1 cellular context compared by ENCODE assay signal in genomic region chr17:77375526-77375916, GRCh38.
TF ChIP-seq lines count a peak whose summit lies in the region.

No MANE protein-coding gene starts in this region.

TF ChIP-seq in K562, 482 proteins besides CTCF, POLR2A, EP300 and RAD21 (continued from another document):
- TF ChIP-seq PRDM10 (IDR thresholded peaks at IDR 0.05; ENCODE audit: partially characterized antibody) (peak; percentile 44), DPF2 (IDR thresholded peaks at IDR 0.05) (0 out of 2 replicates have a peak, but pooled peaks have one; percentile 23), FOXP1 (CRISPR knock-in tag; IDR thresholded peaks at IDR 0.05) (no peak), ARID1B (IDR thresholded peaks at IDR 0.05) (peak; percentile 67), NRF1 (conservative IDR thresholded peaks at IDR 0.05 in 1 of 2, IDR thresholded peaks at IDR 0.05 in 1 of 2) (peak; percentile 73 to 78), ELK3 (CRISPR knock-in tag; IDR thresholded peaks at IDR 0.05) (no peak), NFIC (IDR thresholded peaks at IDR 0.05) (0 out of 2 replicates have a peak, but pooled peaks have one; percentile 14), HEY1 (CRISPR knock-in tag; IDR thresholded peaks at IDR 0.05; ENCODE audit: borderline replicate concordance) (no peak), CBFA2T2 (conservative IDR thresholded peaks at IDR 0.05) (peak; percentile 46), BCL6 (CRISPR knock-in tag; IDR thresholded peaks at IDR 0.05) (no peak), TCF3 (CRISPR knock-in tag; IDR thresholded peaks at IDR 0.05) (peak; percentile 82), ADNP (tag; IDR thresholded peaks at IDR 0.05) (no peak), PHTF2 (CRISPR knock-in tag; IDR thresholded peaks at IDR 0.05) (no peak), OTX1 (CRISPR knock-in tag; IDR thresholded peaks at IDR 0.05) (no peak), MTA2 (IDR thresholded peaks at IDR 0.05; ENCODE audit: low read depth) (peak; percentile 38; the same call in 1 of the 2 replicates), CBFA2T3 (IDR thresholded peaks at IDR 0.05) (peak; percentile 79), HDAC1 (IDR thresholded peaks at IDR 0.05) (0 out of 4 replicates have a peak, but pooled peaks of 1 of the 2 experiments have one; percentile 32), ZNF561 (CRISPR knock-in tag; conservative IDR thresholded peaks at IDR 0.05) (no peak)
- TF ChIP-seq, protein P1, sequence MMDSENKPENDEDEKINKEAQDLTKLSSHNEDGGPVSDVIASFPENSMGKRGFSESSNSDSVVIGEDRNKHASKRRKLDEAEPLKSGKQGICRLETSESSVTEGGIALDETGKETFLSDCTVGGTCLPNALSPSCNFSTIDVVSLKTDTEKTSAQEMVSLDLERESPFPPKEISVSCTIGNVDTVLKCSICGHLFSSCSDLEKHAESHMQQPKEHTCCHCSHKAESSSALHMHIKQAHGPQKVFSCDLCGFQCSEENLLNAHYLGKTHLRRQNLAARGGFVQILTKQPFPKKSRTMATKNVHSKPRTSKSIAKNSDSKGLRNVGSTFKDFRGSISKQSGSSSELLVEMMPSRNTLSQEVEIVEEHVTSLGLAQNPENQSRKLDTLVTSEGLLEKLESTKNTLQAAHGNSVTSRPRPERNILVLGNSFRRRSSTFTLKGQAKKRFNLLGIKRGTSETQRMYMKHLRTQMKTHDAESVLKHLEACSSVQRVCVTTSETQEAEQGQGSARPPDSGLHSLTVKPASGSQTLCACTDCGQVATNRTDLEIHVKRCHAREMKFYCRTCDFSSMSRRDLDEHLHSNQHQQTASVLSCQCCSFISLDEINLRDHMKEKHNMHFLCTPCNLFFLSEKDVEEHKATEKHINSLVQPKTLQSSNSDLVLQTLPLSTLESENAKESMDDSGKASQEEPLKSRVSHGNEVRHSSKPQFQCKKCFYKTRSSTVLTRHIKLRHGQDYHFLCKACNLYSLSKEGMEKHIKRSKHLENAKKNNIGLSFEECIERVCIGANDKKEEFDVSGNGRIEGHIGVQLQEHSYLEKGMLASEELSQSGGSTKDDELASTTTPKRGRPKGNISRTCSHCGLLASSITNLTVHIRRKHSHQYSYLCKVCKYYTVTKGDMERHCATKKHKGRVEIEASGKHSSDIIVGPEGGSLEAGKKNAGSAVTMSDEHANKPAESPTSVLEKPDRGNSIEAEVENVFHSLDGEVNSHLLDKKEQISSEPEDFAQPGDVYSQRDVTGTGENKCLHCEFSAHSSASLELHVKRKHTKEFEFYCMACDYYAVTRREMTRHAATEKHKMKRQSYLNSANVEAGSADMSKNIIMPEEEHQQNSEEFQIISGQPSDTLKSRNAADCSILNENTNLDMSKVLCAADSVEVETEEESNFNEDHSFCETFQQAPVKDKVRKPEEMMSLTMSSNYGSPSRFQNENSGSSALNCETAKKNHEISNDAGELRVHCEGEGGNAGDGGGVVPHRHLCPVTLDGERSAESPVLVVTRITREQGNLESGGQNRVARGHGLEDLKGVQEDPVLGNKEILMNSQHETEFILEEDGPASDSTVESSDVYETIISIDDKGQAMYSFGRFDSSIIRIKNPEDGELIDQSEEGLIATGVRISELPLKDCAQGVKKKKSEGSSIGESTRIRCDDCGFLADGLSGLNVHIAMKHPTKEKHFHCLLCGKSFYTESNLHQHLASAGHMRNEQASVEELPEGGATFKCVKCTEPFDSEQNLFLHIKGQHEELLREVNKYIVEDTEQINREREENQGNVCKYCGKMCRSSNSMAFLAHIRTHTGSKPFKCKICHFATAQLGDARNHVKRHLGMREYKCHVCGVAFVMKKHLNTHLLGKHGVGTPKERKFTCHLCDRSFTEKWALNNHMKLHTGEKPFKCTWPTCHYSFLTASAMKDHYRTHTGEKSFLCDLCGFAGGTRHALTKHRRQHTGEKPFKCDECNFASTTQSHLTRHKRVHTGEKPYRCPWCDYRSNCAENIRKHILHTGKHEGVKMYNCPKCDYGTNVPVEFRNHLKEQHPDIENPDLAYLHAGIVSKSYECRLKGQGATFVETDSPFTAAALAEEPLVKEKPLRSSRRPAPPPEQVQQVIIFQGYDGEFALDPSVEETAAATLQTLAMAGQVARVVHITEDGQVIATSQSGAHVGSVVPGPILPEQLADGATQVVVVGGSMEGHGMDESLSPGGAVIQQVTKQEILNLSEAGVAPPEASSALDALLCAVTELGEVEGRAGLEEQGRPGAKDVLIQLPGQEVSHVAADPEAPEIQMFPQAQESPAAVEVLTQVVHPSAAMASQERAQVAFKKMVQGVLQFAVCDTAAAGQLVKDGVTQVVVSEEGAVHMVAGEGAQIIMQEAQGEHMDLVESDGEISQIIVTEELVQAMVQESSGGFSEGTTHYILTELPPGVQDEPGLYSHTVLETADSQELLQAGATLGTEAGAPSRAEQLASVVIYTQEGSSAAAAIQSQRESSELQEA (IDR thresholded peaks at IDR 0.05; ENCODE audit: low read depth): no peak
- TF ChIP-seq, protein P2, sequence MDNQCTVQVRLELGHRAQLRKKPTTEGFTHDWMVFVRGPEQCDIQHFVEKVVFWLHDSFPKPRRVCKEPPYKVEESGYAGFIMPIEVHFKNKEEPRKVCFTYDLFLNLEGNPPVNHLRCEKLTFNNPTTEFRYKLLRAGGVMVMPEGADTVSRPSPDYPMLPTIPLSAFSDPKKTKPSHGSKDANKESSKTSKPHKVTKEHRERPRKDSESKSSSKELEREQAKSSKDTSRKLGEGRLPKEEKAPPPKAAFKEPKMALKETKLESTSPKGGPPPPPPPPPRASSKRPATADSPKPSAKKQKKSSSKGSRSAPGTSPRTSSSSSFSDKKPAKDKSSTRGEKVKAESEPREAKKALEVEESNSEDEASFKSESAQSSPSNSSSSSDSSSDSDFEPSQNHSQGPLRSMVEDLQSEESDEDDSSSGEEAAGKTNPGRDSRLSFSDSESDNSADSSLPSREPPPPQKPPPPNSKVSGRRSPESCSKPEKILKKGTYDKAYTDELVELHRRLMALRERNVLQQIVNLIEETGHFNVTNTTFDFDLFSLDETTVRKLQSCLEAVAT (IDR thresholded peaks at IDR 0.05): no peak
- TF ChIP-seq, protein P3, sequence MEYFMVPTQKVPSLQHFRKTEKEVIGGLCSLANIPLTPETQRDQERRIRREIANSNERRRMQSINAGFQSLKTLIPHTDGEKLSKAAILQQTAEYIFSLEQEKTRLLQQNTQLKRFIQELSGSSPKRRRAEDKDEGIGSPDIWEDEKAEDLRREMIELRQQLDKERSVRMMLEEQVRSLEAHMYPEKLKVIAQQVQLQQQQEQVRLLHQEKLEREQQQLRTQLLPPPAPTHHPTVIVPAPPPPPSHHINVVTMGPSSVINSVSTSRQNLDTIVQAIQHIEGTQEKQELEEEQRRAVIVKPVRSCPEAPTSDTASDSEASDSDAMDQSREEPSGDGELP (CRISPR knock-in tag; IDR thresholded peaks at IDR 0.05; ENCODE audit: borderline replicate concordance): peak; percentile 30; the same call in 1 of the 2 replicates
TF ChIP-seq in K562: peak in this region for 13.
